ENCODE assay signal across 9 cellular contexts in genomic region chr12:108755481-108755880, GRCh38.
"Had no signal": no experiment of that assay in that cellular context is flagged by ENCODE, and none has a peak within 500 bp of the region (broad histone marks: within the 10 kb centered on the region; RNA-seq: fewer than 3 reads in every experiment).

No MANE protein-coding gene starts in this region.

- H3K27ac ChIP-seq: GM23248, HL-60, KMS-11 had no signal

- H3K9me3 ChIP-seq: HAP-1 had no signal

- DNase-seq: GM23248, GOT3, H7, IMR-90, KBM-7 had no signal

- H3K4me1 ChIP-seq: HAP-1 had no signal

- H3K36me3 ChIP-seq: HAP-1 had no signal

- H3K4me3 ChIP-seq: GM23248, HAP-1 had no signal

- ATAC-seq: HCT116 had no signal
